ENCODE assay signal across 8 cellular contexts in the genomic region with DNA sequence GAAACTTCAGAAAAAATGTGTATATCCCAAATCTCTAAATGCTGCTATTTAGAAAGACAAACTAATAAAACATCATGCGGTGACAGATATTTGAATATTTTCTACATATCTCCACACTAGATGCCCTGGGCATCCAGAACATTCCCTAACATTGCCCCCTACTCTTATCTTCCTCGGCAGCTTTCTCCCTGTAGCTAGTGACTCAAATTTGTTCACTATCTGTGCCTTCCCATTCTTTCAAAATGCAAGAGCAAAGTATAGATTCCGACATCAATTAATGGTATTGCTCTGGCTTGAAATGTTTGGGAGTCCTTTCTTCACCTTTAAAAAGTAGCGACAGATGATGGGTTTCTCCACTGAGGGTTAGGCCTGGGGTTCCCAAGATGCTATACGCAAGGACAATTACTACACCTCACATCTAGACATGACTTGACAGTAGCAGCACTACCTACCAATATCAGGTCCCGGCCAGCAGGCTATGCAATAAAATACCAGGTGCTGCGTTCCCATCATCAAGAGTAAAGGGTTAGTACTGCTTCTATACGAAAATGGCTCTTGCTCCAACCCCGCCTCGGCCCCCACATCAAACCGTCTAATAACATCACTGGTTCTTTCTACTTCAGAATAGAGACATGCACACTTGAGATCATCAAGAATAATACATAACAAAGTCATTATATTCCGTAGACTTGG. TPM values are rescaled to one million over a fixed set of nuclear protein-coding genes. Genes with fewer than 3 reads are reported as not detected.
DNase-seq lines count a peak whose midpoint lies in the region; ATAC-seq and TF ChIP-seq lines count a peak whose summit lies in the region.

No MANE protein-coding gene starts in this region.

- no peak overlapping the region for H3K18ac ChIP-seq in trophoblast cell (ENCODE audit: low read length)

- peaks cover 3% of the 10 kb centered on the region for H3K79me1 ChIP-seq in trophoblast cell (ENCODE audit: low read length)

- peak overlapping the region; percentile 90 for H2AFZ ChIP-seq in MM.1S (ENCODE audit: low read length)
- H2AFZ ChIP-seq in trophoblast cell (ENCODE audit: insufficient read depth, low read length, poor library complexity) = peak overlapping the region; percentile 37

- H3K27me3 Mint-ChIP-seq in activated T-helper 2 cell treated with anti-CD3 and anti-CD28 coated beads, Interferon-gamma antibody, Interleukin-2, Interleukin-4, amounts not matched to agents 10 μg/mL and 5 μg/mL and 100 μg/mL, durations not matched to agents 14 hours and 24 hours and 36 hours (ENCODE audit: low read depth) = no peaks in the 10 kb centered on the region

- H4K91ac ChIP-seq in trophoblast cell (ENCODE audit: low read depth, low read length) = peak overlapping the region; percentile 51

- H2BK120ac ChIP-seq in trophoblast cell (ENCODE audit: insufficient read depth, low read length, poor library complexity) = no peak overlapping the region

- peaks cover 49% of the 10 kb centered on the region for H3K4me1 Mint-ChIP-seq in activated T-helper 2 cell treated with anti-CD3 and anti-CD28 coated beads, Interferon-gamma antibody, Interleukin-2, Interleukin-4, amounts not matched to agents 10 μg/mL and 5 μg/mL and 100 μg/mL, durations not matched to agents 14 hours and 24 hours and 36 hours (ENCODE audit: low read depth)

- intact Hi-C loops in activated T-helper 2 cell treated with anti-CD3 and anti-CD28 coated beads, Interferon-gamma antibody, Interleukin-2, Interleukin-4, amounts not matched to agents 10 μg/mL and 5 μg/mL and 100 μg/mL, durations not matched to agents 14 hours and 24 hours and 36 hours (cut with micrococcal nuclease) = loop anchor here (5.0 kb wide), 1 partner anchor 82 kb away; the partner anchor contains the start of gene CCNDBP1
- intact Hi-C loops in Right ventricle myocardium superior (cut with DNase I) = no loop called here

- no peaks in the 10 kb centered on the region for H3F3A ChIP-seq in MM.1S (ENCODE audit: insufficient read depth, low read length)

- H3K4me3 Mint-ChIP-seq in activated T-helper 2 cell treated with anti-CD3 and anti-CD28 coated beads, Interferon-gamma antibody, Interleukin-2, Interleukin-4, amounts not matched to agents 10 μg/mL and 5 μg/mL and 100 μg/mL, durations not matched to agents 14 hours and 24 hours and 36 hours (ENCODE audit: low read depth) = peak overlapping the region; percentile 98

- no peaks in the 10 kb centered on the region for H3K4me1 ChIP-seq in BE2C
- no peaks in the 10 kb centered on the region for H3K4me1 ChIP-seq in MM.1S (ENCODE audit: low read length)
- peaks cover 0 to 5% of the 10 kb centered on the region in 2 experiments for H3K4me1 ChIP-seq in trophoblast cell (ENCODE audit: control insufficient read depth in 1 of 2, insufficient read depth in 2 of 2, low read length in 2 of 2)

- H3K9me3 ChIP-seq in BE2C (no peaks in the 10 kb centered on the region), MM.1S (replicated peaks; ENCODE audit: insufficient read depth, low read length) (no peaks in the 10 kb centered on the region), trophoblast cell (ENCODE audit: insufficient read depth, low read depth, low read length) (no peaks in the 10 kb centered on the region)

- H3K23ac ChIP-seq in trophoblast cell (ENCODE audit: low read length) = no peak overlapping the region

- H3K4me3 ChIP-seq in BE2C (ENCODE audit: low read depth, low read length) = peak overlapping the region; percentile 98
- H3K4me3 ChIP-seq in MM.1S (ENCODE audit: low read length) = peak overlapping the region; percentile 86
- peak overlapping the region; percentile 93 for H3K4me3 ChIP-seq in trophoblast cell (ENCODE audit: low read depth, low read length)

- H3K36me3 ChIP-seq in BE2C (peaks cover 18% of the 10 kb centered on the region), MM.1S (replicated peaks; ENCODE audit: insufficient read depth, low read length) (no peaks in the 10 kb centered on the region), trophoblast cell (ENCODE audit: control insufficient read depth in 1 of 2, insufficient read depth in 2 of 2, low read length in 2 of 2) (peaks cover 3 to 8% of the 10 kb centered on the region in 2 experiments)

- H3K4ac ChIP-seq in trophoblast cell (ENCODE audit: low read depth, low read length) = peak overlapping the region; percentile 57

- H3K14ac ChIP-seq in trophoblast cell (ENCODE audit: low read length) = peak overlapping the region; percentile 64

- H2AK5ac ChIP-seq in trophoblast cell (ENCODE audit: low read length) = peak overlapping the region; percentile 71

- peaks cover 41% of the 10 kb centered on the region for H3K36me3 Mint-ChIP-seq in activated T-helper 2 cell treated with anti-CD3 and anti-CD28 coated beads, Interferon-gamma antibody, Interleukin-2, Interleukin-4, amounts not matched to agents 10 μg/mL and 5 μg/mL and 100 μg/mL, durations not matched to agents 14 hours and 24 hours and 36 hours (ENCODE audit: low read depth)

- H2BK5ac ChIP-seq in trophoblast cell (ENCODE audit: low read depth, low read length, poor library complexity) = no peak overlapping the region

- ATAC-seq in GM19463 (IDR thresholded peaks at IDR 0.05; ENCODE audit: unreplicated experiment) (peak; percentile 9), Right ventricle myocardium superior (ENCODE audit: poor library complexity) (peak; percentile 33)

- no peaks in the 10 kb centered on the region for H3K9me2 ChIP-seq in MM.1S (replicated peaks; ENCODE audit: insufficient read depth, low read length)

- H3K27ac Mint-ChIP-seq in activated T-helper 2 cell treated with anti-CD3 and anti-CD28 coated beads, Interferon-gamma antibody, Interleukin-2, Interleukin-4, amounts not matched to agents 10 μg/mL and 5 μg/mL and 100 μg/mL, durations not matched to agents 14 hours and 24 hours and 36 hours = peak overlapping the region; percentile 96

- H3K9ac ChIP-seq in MM.1S (ENCODE audit: low read length) = peak overlapping the region; percentile 73
- H3K9ac ChIP-seq in trophoblast cell (ENCODE audit: low read length) = peak overlapping the region; percentile 96

- no CpG with 5 or more reads among the region's 12 CpGs for WGBS in trophoblast cell (ENCODE audit: extremely low coverage, insufficient coverage, insufficient read length)

- peak overlapping the region; percentile 89 for H4K8ac ChIP-seq in trophoblast cell (ENCODE audit: low read depth, low read length)

- H2BK12ac ChIP-seq in trophoblast cell (ENCODE audit: low read length) = no peak overlapping the region

- TF ChIP-seq CTCF in BE2C (IDR thresholded peaks at IDR 0.05; ENCODE audit: low read depth, low read length) = no peak
- no peak for TF ChIP-seq CTCF in MM.1S (IDR thresholded peaks at IDR 0.05; ENCODE audit: low read length)

- H3K79me2 ChIP-seq in MM.1S (ENCODE audit: low read length) (peaks cover 45% of the 10 kb centered on the region), trophoblast cell (ENCODE audit: control insufficient read depth, insufficient read depth, low read length, poor library complexity) (peaks cover 8% of the 10 kb centered on the region)

- no peaks in the 10 kb centered on the region for H3K9me3 Mint-ChIP-seq in activated T-helper 2 cell treated with anti-CD3 and anti-CD28 coated beads, Interferon-gamma antibody, Interleukin-2, Interleukin-4, amounts not matched to agents 10 μg/mL and 5 μg/mL and 100 μg/mL, durations not matched to agents 14 hours and 24 hours and 36 hours

- peak overlapping the region; percentile 65; the same call in 1 of the 2 replicates for H3K27ac ChIP-seq in MM.1S (ENCODE audit: low read length)
- no peak overlapping the region for H3K27ac ChIP-seq in trophoblast cell (ENCODE audit: low read depth, low read length)

- H4K12ac ChIP-seq in trophoblast cell (ENCODE audit: low read depth, low read length) = peak overlapping the region; percentile 47

- DNase-seq in BE2C (peak; percentile 8), MM.1S (peak; percentile 42), Right ventricle myocardium superior (no peak), trophoblast cell (peak in 1 of 2 donors; percentile 28), H4 (ENCODE audit: low spot score) (no peak)
- DNase-seq in activated T-helper 2 cell treated with anti-CD3 and anti-CD28 coated beads, Interferon-gamma antibody, Interleukin-2, Interleukin-4, amounts not matched to agents 10 μg/mL and 5 μg/mL and 100 μg/mL, durations not matched to agents 14 hours and 24 hours and 36 hours (ENCODE audit: low spot score) = peak; percentile 28
- DNase-seq in stimulated activated naive CD4-positive, alpha-beta T cell treated with Interleukin-2 at 50 U/mL for 16 hours (lab: John Stamatoyannopoulos, UW) = no peak

- H4K20me1 ChIP-seq in MM.1S (ENCODE audit: insufficient read depth, low read length) = no peaks in the 10 kb centered on the region

- H3K4me2 ChIP-seq in MM.1S (ENCODE audit: low read depth, low read length) (peak overlapping the region; percentile 81), trophoblast cell (ENCODE audit: low read length) (peak overlapping the region; percentile 78)

- H3K27me3 ChIP-seq in BE2C = no peaks in the 10 kb centered on the region
- H3K27me3 ChIP-seq in MM.1S (replicated peaks; ENCODE audit: insufficient read depth, low read length) = no peaks in the 10 kb centered on the region
- no peaks in the 10 kb centered on the region for H3K27me3 ChIP-seq in trophoblast cell (ENCODE audit: insufficient read depth, low read length)

RNA-seq across cellular contexts. Expression of gene UBR1, which starts 0.6 kb away (rescaled TPM):
- 12.3 TPM for polyA plus RNA-seq in BE2C (2012; ENCODE audit: insufficient read depth, insufficient read length, low read depth)
- total RNA-seq in activated T-helper 2 cell treated with anti-CD3 and anti-CD28 coated beads, Interferon-gamma antibody, Interleukin-2, Interleukin-4, amounts not matched to agents 10 μg/mL and 5 μg/mL and 100 μg/mL, durations not matched to agents 14 hours and 24 hours and 36 hours = 36.0 and 36.7 TPM in 2 replicates
- 19.5 TPM for total RNA-seq in Right ventricle myocardium superior
- 14.0 and 14.4 TPM in 2 replicates for polyA plus RNA-seq in trophoblast cell (2013)
- total RNA-seq in H4 (2014; rRNA removed; shearing (Covaris generic)) = 14.2 and 14.5 TPM in 2 replicates

RNA-seq across cellular contexts. Expression of gene TMEM62, which starts 28.2 kb away (rescaled TPM):
- 5.7 TPM for polyA plus RNA-seq in BE2C (2012; ENCODE audit: insufficient read depth, insufficient read length, low read depth)
- 16.1 and 19.7 TPM in 2 replicates for total RNA-seq in activated T-helper 2 cell treated with anti-CD3 and anti-CD28 coated beads, Interferon-gamma antibody, Interleukin-2, Interleukin-4, amounts not matched to agents 10 μg/mL and 5 μg/mL and 100 μg/mL, durations not matched to agents 14 hours and 24 hours and 36 hours
- total RNA-seq in Right ventricle myocardium superior = 9.4 TPM
- 27.8 and 29.5 TPM in 2 replicates for polyA plus RNA-seq in trophoblast cell (2013)
- 17.7 and 18.0 TPM in 2 replicates for total RNA-seq in H4 (2014; rRNA removed; shearing (Covaris generic))

Comparison
In these comparisons a context has a peak if more than half of its experiments do, and no peak if none do; other contexts are left out.
1. DNase-seq: peak in BE2C (single experiment), MM.1S (single experiment) and activated T-helper 2 cell treated with anti-CD3 and anti-CD28 coated beads, Interferon-gamma antibody, Interleukin-2, Interleukin-4, amounts not matched to agents 10 μg/mL and 5 μg/mL and 100 μg/mL, durations not matched to agents 14 hours and 24 hours and 36 hours (single experiment); none in Right ventricle myocardium superior (single experiment), H4 (single experiment) and stimulated activated naive CD4-positive, alpha-beta T cell treated with Interleukin-2 at 50 U/mL for 16 hours (single experiment).
2. Peak in every context shown above with its lines, with median percentiles within 50 percentile points of each other: H3K4me3 ChIP-seq.